9 cellular contexts compared by ENCODE assay signal in genomic region chr1:59814901-59815825, GRCh38. TPM values are rescaled to one million over a fixed set of nuclear protein-coding genes. Genes with fewer than 3 reads are reported as not detected.
A peak's percentile ranks its signal among the peaks of the same experiment; 100 is the strongest.
DNase-seq lines count a peak whose midpoint lies in the region; ATAC-seq, FAIRE-seq and TF ChIP-seq lines count a peak whose summit lies in the region.
"Had no signal": no experiment of that assay in that cellular context is flagged by ENCODE, and none has a peak within 500 bp of the region (broad histone marks: within the 10 kb centered on the region; RNA-seq: fewer than 3 reads in every experiment).

Gene HOOK1, plus strand, starts transcription at chr1:59814949. Its CDS starts 169 bp downstream, at chr1:59815118.

- H3K4me3 ChIP-seq in MG63: peak within 1 kb of the TSS; percentile 23; the same call in 1 of the 2 replicates
- peak within 1 kb of the TSS; percentile 67; the same call in 1 of the 2 replicates for H3K4me3 ChIP-seq in GM12878
- peak within 1 kb of the TSS; percentile 62 to 80 (median 79) for H3K4me3 ChIP-seq in liver (ENCODE audit: low read depth in 1 of 3, low read length in 3 of 3)
- peak within 1 kb of the TSS; percentile 66 for H3K4me3 ChIP-seq in thoracic aorta

- no peaks in the 10 kb centered on the region for H3K79me2 ChIP-seq in GM12878 (ENCODE audit: control insufficient read depth, insufficient read depth, low read length)

- H3K9me3 ChIP-seq in MG63 (no peaks in the 10 kb centered on the region), GM12878 (replicated peaks; ENCODE audit: control insufficient read depth, insufficient read depth, low read length) (no peaks in the 10 kb centered on the region), liver (ENCODE audit: control insufficient read depth in 4 of 4, low read length in 3 of 4) (no peaks in the 10 kb centered on the region), thoracic aorta (no peaks in the 10 kb centered on the region)

- in situ Hi-C loops in GM12878 (cut with MboI): no loop called here

- DNase-seq in DMS53 (lab: John Stamatoyannopoulos, UW) (peak; percentile 89), MG63 (no peak), GM12878 (ENCODE audit: low read depth, low spot score) (no peak), thoracic aorta (ENCODE audit: low spot score) (no peak), midbrain (lab: John Stamatoyannopoulos, UW) (no peak)

- H3K36me3 ChIP-seq in MG63: no peaks in the 10 kb centered on the region
- H3K36me3 ChIP-seq in GM12878 (ENCODE audit: control insufficient read depth in 2 of 2, insufficient read depth in 2 of 2, low read length in 1 of 2): no peaks in the 10 kb centered on the region
- no peaks in the 10 kb centered on the region for H3K36me3 ChIP-seq in liver (ENCODE audit: control insufficient read depth in 4 of 4, insufficient read depth in 3 of 4, low read depth in 1 of 4, low read length in 3 of 4)
- H3K36me3 ChIP-seq in thoracic aorta: no peaks in the 10 kb centered on the region

- CTCF ChIA-PET in GM12878 (lab: Yijun Ruan, JAX): interaction anchor here (0.8 to 1.5 kb wide), 3 partner anchors 9 to 156 kb away, joined by 3 to 6 read pairs (median 3); no protein-coding TSS in a partner anchor

- TF ChIP-seq CTCF in GM12878 (IDR thresholded peaks at IDR 0.05 in 2 of 3, conservative IDR thresholded peaks at IDR 0.05 in 1 of 3; ENCODE audit: control insufficient read depth in 2 of 3, extremely low read depth in 1 of 3, insufficient read depth in 1 of 3, low read depth in 3 of 3, low read length in 3 of 3) (no peak), liver (IDR thresholded peaks at IDR 0.05; ENCODE audit: low read depth, low read length, missing input control) (no peak), thoracic aorta (IDR thresholded peaks at IDR 0.05) (no peak)

- TF ChIP-seq RAD21 in GM12878 (IDR thresholded peaks at IDR 0.05; ENCODE audit: insufficient read depth, low read depth, low read length) (no peak), liver (IDR thresholded peaks at IDR 0.05) (no peak)

- RAD21 ChIA-PET in GM12878 (lab: Charles Lee; ENCODE audit: unreplicated experiment): interaction anchor here (1.1 kb wide), 1 partner anchor 1031 kb away, joined by 3 read pairs; the partner anchor contains the start of gene JUN

- peak within 1 kb of the TSS; percentile 88 for H3K4me2 ChIP-seq in GM12878 (ENCODE audit: control insufficient read depth, insufficient read depth)

- no TSS peak for BruUV-seq in GM12878 (replicated peaks; lab: Mats Ljungman, UMichigan)

- no peaks in the 10 kb centered on the region for H4K20me1 ChIP-seq in GM12878 (ENCODE audit: control insufficient read depth, insufficient read depth)

- H3K27ac ChIP-seq in GM12878 (ENCODE audit: control insufficient read depth, insufficient read depth) (no peak within 1 kb of the TSS; the same call in 1 of the 2 replicates), liver (ENCODE audit: low read depth in 1 of 2, low read length in 2 of 2) (peak within 1 kb of the TSS; percentile 97), thoracic aorta (no peak within 1 kb of the TSS)

- WGBS in GM12878 (ENCODE audit: insufficient coverage, insufficient replicate concordance, low lambda C conversion rate, missing lambda C conversion rate): 41% methylated on average over 40 of the region's 71 CpGs
- WGBS in liver: 5% methylated on average over 71 of the region's 71 CpGs

- ATAC-seq in GM21381 (IDR thresholded peaks at IDR 0.05; ENCODE audit: unreplicated experiment) (peak; percentile 30), GM12878 (peak; percentile 55), thoracic aorta (ENCODE audit: insufficient number of reproducible peaks, low FRiP score, low read depth) (no peak), HG02588 (IDR thresholded peaks at IDR 0.05; ENCODE audit: unreplicated experiment) (no peak)

- H3K9ac ChIP-seq in GM12878 (ENCODE audit: control insufficient read depth, insufficient read depth, low read length): peak within 1 kb of the TSS; percentile 35; the same call in 1 of the 2 replicates
- H3K9ac ChIP-seq in liver (ENCODE audit: low read depth in 1 of 2, low read length in 2 of 2): peak within 1 kb of the TSS; percentile 29 to 71

- no peak; the same call in 1 of the 2 replicates for TF ChIP-seq POLR2A in GM12878 (IDR thresholded peaks at IDR 0.05; ENCODE audit: low read depth, low read length)

- no peaks in the 10 kb centered on the region for H3K4me1 ChIP-seq in GM12878 (ENCODE audit: control insufficient read depth, insufficient read depth, low read length)
- peaks cover 3 to 35% (median 12%) of the 10 kb centered on the region in 4 donors for H3K4me1 ChIP-seq in liver (ENCODE audit: control insufficient read depth in 4 of 4, insufficient read depth in 4 of 4, low read length in 3 of 4)
- H3K4me1 ChIP-seq in thoracic aorta (ENCODE audit: control insufficient read depth in 1 of 2, low read depth in 2 of 2): peaks cover 4 to 14% of the 10 kb centered on the region in 2 donors

- no peak for FAIRE-seq in GM12878 (lab: Jason Lieb, UNC)

- H2AFZ ChIP-seq in GM12878 (ENCODE audit: control insufficient read depth, low read depth, low read length): peak within 1 kb of the TSS; percentile 83

- SMC1A ChIA-PET in GM12878 (lab: Charles Lee; ENCODE audit: uncharacterized antibody, unreplicated experiment): interaction anchor here (1.4 to 1.6 kb wide), 2 partner anchors 10 to 20 kb away, joined by 3 to 5 read pairs; no protein-coding TSS in a partner anchor

- POLR2A ChIA-PET in GM12878 (lab: Charles Lee): interaction anchor here (0.5 kb wide), 1 partner anchor 1708 kb away, joined by 4 read pairs; no protein-coding TSS in a partner anchor

- peaks cover 37% of the 10 kb centered on the region for H3K27me3 ChIP-seq in MG63
- H3K27me3 ChIP-seq in GM12878 (replicated peaks in 1 of 2; ENCODE audit: control insufficient read depth in 2 of 2, insufficient read depth in 2 of 2, low read length in 1 of 2): no peaks in the 10 kb centered on the region
- H3K27me3 ChIP-seq in liver (ENCODE audit: control insufficient read depth in 4 of 4, insufficient read depth in 4 of 4, low read length in 3 of 4): no peaks in the 10 kb centered on the region
- H3K27me3 ChIP-seq in thoracic aorta (replicated peaks; ENCODE audit: insufficient read depth): no peaks in the 10 kb centered on the region

- TF ChIP-seq EP300 in GM12878 (IDR thresholded peaks at IDR 0.05; ENCODE audit: borderline replicate concordance in 1 of 2, control insufficient read depth in 1 of 2, low read depth in 2 of 2, low read length in 2 of 2): no peak

- intact Hi-C loops in GM12878 (cut with micrococcal nuclease; ENCODE audit: unreplicated experiment): no loop called here

TF ChIP-seq in GM12878, 131 proteins besides CTCF, POLR2A, EP300 and RAD21 (continues in another document):
- TF ChIP-seq SUPT20H (IDR thresholded peaks at IDR 0.05; ENCODE audit: borderline replicate concordance, control insufficient read depth, low read depth, low read length) (no peak), SREBF2 (IDR thresholded peaks at IDR 0.05; ENCODE audit: low read length) (no peak), POLR2AphosphoS2 (IDR thresholded peaks at IDR 0.05; ENCODE audit: low read depth, low read length) (no peak), EGR1 (IDR thresholded peaks at IDR 0.05; ENCODE audit: borderline replicate concordance in 1 of 2, low read depth in 2 of 2, low read length in 2 of 2) (peak in 1 of 2 experiments; percentile 51; a peak in 1 of 3 replicates), HDGF (IDR thresholded peaks at IDR 0.05) (no peak), GATAD2B (conservative IDR thresholded peaks at IDR 0.05; ENCODE audit: low read depth) (peak; percentile 39; the same call in 1 of the 2 replicates), STAT3 (IDR thresholded peaks at IDR 0.05; ENCODE audit: low read depth, low read length) (no peak), ESRRA (IDR thresholded peaks at IDR 0.05; ENCODE audit: low read length) (no peak), POU2F2 (IDR thresholded peaks at IDR 0.05; ENCODE audit: borderline replicate concordance, low read depth, low read length) (no peak), ASH2L (IDR thresholded peaks at IDR 0.05; ENCODE audit: borderline replicate concordance, low read depth) (no peak)

TF ChIP-seq in liver, 16 proteins besides CTCF, POLR2A, EP300 and RAD21 (continues in another document):
- TF ChIP-seq HNF4G (IDR thresholded peaks at IDR 0.05) (no peak), SP1 (IDR thresholded peaks at IDR 0.05) (no peak)

RNA-seq across cellular contexts. Expression of gene HOOK1, which starts in this region (rescaled TPM):
- 0.30 and 0.49 TPM in 2 replicates for total RNA-seq in MG63 (2014; rRNA removed; shearing (Covaris generic); ENCODE audit: low replicate concordance)
- 28.1 and 36.1 TPM in 2 replicates for total RNA-seq in GM12878 (2013; cell fraction: nucleolus; rRNA removed)
- total RNA-seq in GM12878 (2014; rRNA removed) (2.3 and 2.8 TPM in 2 replicates), GM12878 (2014; rRNA removed; fragmentation: Illumina TruSeq; extraction: Trizol) (5.1 and 5.6 TPM in 2 replicates), GM12878 (2021) (5.1 and 6.0 TPM in 2 replicates), liver (10 to 100 TPM; 24.7 to 33.4 TPM), thoracic aorta (under 1 TPM; 0.27 to 0.63 TPM)
- 1.8 TPM for polyA plus RNA-seq in GM12878 (2011; ENCODE audit: low read depth)
- polyA plus RNA-seq in GM12878 (2011; rRNA removed) (15.4 and 25.6 TPM in 2 replicates), GM12878 (2014; fragmentation: Illumina TruSeq; extraction: Trizol) (4.0 and 6.4 TPM in 2 replicates), GM12878 (2014; fragmentation: Nextera tagmentation; extraction: Ambion mirVana) (1 to 10 TPM; 1.4 to 1.8 TPM), GM12878 (2014; rRNA removed) (2.3 and 3.4 TPM in 2 replicates), GM12878 (2016; fragmentation: Nextera tagmentation; extraction: Ambion mirVana) (1 to 10 TPM; 2.4 to 4.6 TPM), liver (10 to 100 TPM; 10.3 TPM)
- polyA plus RNA-seq in GM12878 (2011; cell fraction: cytosol; rRNA removed): 2.8 and 3.2 TPM in 2 replicates
- polyA plus RNA-seq in GM12878 (2011; cell fraction: nucleus; rRNA removed): 11.7 and 12.2 TPM in 2 replicates
- 3.3 and 6.6 TPM in 2 replicates for polyA plus RNA-seq in GM12878 (2012)
- 3.3 and 7.5 TPM in 2 replicates for polyA minus RNA-seq in GM12878 (2011; rRNA and poly(A)+ RNA removed)
- 4.8 and 11.3 TPM in 2 replicates for polyA minus RNA-seq in GM12878 (2011; cell fraction: cytosol; rRNA and poly(A)+ RNA removed)
- 6.0 and 7.7 TPM in 2 replicates for polyA minus RNA-seq in GM12878 (2011; cell fraction: nucleus; rRNA and poly(A)+ RNA removed)
- total RNA-seq: HT1080 had no signal

Comparison
In these comparisons a context has a peak if more than half of its experiments do, and no peak if none do; other contexts are left out.
1. ATAC-seq: peak in GM21381 (single experiment) and GM12878 (single experiment); none in thoracic aorta (single experiment) and HG02588 (single experiment).
2. H3K4me3 ChIP-seq: peak in every context shown above with its lines; median percentile 79 in liver; 67 in GM12878; 66 in thoracic aorta; 23 in MG63.
3. H3K27ac ChIP-seq: peak in liver (2 of 2); none in GM12878 (single experiment) and thoracic aorta (0 of 2).